Comparison of ENCODE assay signal across 28 cellular contexts in genomic region chr11:72600557-72600956, GRCh38.
"Had no signal": no experiment of that assay in that cellular context is flagged by ENCODE, and none has a peak within 500 bp of the region (broad histone marks: within the 10 kb centered on the region; RNA-seq: fewer than 3 reads in every experiment).

No MANE protein-coding gene starts in this region.

- H2AFZ ChIP-seq: neural progenitor cell had no signal

- H3K27ac Mint-ChIP-seq: activated CD4-positive, alpha-beta T cell treated with anti-CD3 and anti-CD28 coated beads for 36 hours; activated CD8-positive, alpha-beta memory T cell treated with anti-CD3 and anti-CD28 coated beads, Interleukin-2, amount 10 ng/mL, durations not matched to agents 7 days and 5 days; activated CD8-positive, alpha-beta T cell treated with anti-CD3 and anti-CD28 coated beads, Interleukin-2, amount 10 ng/mL, durations not matched to agents 7 days and 5 days; activated naive CD4-positive, alpha-beta T cell treated with anti-CD3 and anti-CD28 coated beads, Interleukin-2, amount 50 U/mL, for 24 hours; activated naive CD8-positive, alpha-beta T cell treated with anti-CD3 and anti-CD28 coated beads, Interleukin-2, amount 50 U/mL, for 24 hours; activated T-helper 2 cell treated with anti-CD3 and anti-CD28 coated beads, Interferon-gamma antibody, Interleukin-2, Interleukin-4, amounts not matched to agents 10 μg/mL and 5 μg/mL and 100 μg/mL, durations not matched to agents 14 hours and 24 hours and 36 hours; effector memory CD8-positive, alpha-beta T cell; natural killer cell; T-helper 1 cell treated with Interleukin-12 subunit alpha and Interleukin-12 subunit beta and Interleukin-4 antibody, amounts not matched to agents 30 μg/mL and 1 μg/mL, for 36 hours; type B pancreatic cell had no signal

- H3K27me3 ChIP-seq: gastrocnemius medialis, right atrium auricular region, uterus had no signal

- H3K4me2 ChIP-seq: neural progenitor cell had no signal

- H3K27ac ChIP-seq: gastrocnemius medialis, neural progenitor cell, right atrium auricular region, thoracic aorta, uterus had no signal

- H3K9ac ChIP-seq: neural progenitor cell had no signal

- H3K4me1 Mint-ChIP-seq: activated CD4-positive, alpha-beta T cell treated with anti-CD3 and anti-CD28 coated beads for 36 hours; activated naive CD4-positive, alpha-beta T cell treated with anti-CD3 and anti-CD28 coated beads, Interleukin-2, amount 50 U/mL, for 24 hours; activated naive CD8-positive, alpha-beta T cell treated with anti-CD3 and anti-CD28 coated beads, Interleukin-2, amount 50 U/mL, for 24 hours had no signal

- H3K27me3 Mint-ChIP-seq: activated CD4-positive, alpha-beta T cell treated with anti-CD3 and anti-CD28 coated beads for 36 hours; activated naive CD4-positive, alpha-beta T cell treated with anti-CD3 and anti-CD28 coated beads, Interleukin-2, amount 50 U/mL, for 24 hours had no signal

- H3K4me3 ChIP-seq: gastrocnemius medialis, neural progenitor cell, right atrium auricular region, thoracic aorta, uterus had no signal

- H3K4me3 Mint-ChIP-seq: activated CD4-positive, alpha-beta T cell treated with anti-CD3 and anti-CD28 coated beads for 36 hours; activated CD8-positive, alpha-beta memory T cell treated with anti-CD3 and anti-CD28 coated beads, Interleukin-2, amount 10 ng/mL, durations not matched to agents 7 days and 5 days; activated CD8-positive, alpha-beta T cell treated with anti-CD3 and anti-CD28 coated beads, Interleukin-2, amount 10 ng/mL, durations not matched to agents 7 days and 5 days; activated naive CD4-positive, alpha-beta T cell treated with anti-CD3 and anti-CD28 coated beads, Interleukin-2, amount 50 U/mL, for 24 hours; activated naive CD8-positive, alpha-beta T cell treated with anti-CD3 and anti-CD28 coated beads, Interleukin-2, amount 50 U/mL, for 24 hours; effector memory CD8-positive, alpha-beta T cell; natural killer cell; neural progenitor cell; T-helper 1 cell treated with Interleukin-12 subunit alpha and Interleukin-12 subunit beta and Interleukin-4 antibody, amounts not matched to agents 30 μg/mL and 1 μg/mL, for 36 hours; type B pancreatic cell had no signal

- ATAC-seq: activated CD4-positive, alpha-beta T cell treated with anti-CD3 and anti-CD28 coated beads for 36 hours; activated CD8-positive, alpha-beta T cell treated with anti-CD3 and anti-CD28 coated beads, Interleukin-2, amount 10 ng/mL, durations not matched to agents 7 days and 5 days; activated naive CD8-positive, alpha-beta T cell treated with anti-CD3 and anti-CD28 coated beads, Interleukin-2, amount 50 U/mL, for 24 hours; effector memory CD8-positive, alpha-beta T cell; gastrocnemius medialis; left ventricle myocardium superior; natural killer cell had no signal

- H3K9me3 ChIP-seq: gastrocnemius medialis, right atrium auricular region, thoracic aorta, uterus had no signal

- H3K9me3 Mint-ChIP-seq: activated naive CD4-positive, alpha-beta T cell treated with anti-CD3 and anti-CD28 coated beads, Interleukin-2, amount 50 U/mL, for 24 hours; activated naive CD8-positive, alpha-beta T cell treated with anti-CD3 and anti-CD28 coated beads, Interleukin-2, amount 50 U/mL, for 24 hours; activated T-helper 2 cell treated with anti-CD3 and anti-CD28 coated beads, Interferon-gamma antibody, Interleukin-2, Interleukin-4, amounts not matched to agents 10 μg/mL and 5 μg/mL and 100 μg/mL, durations not matched to agents 14 hours and 24 hours and 36 hours; effector memory CD8-positive, alpha-beta T cell; natural killer cell; neural progenitor cell; T-helper 1 cell treated with Interleukin-12 subunit alpha and Interleukin-12 subunit beta and Interleukin-4 antibody, amounts not matched to agents 30 μg/mL and 1 μg/mL, for 36 hours; type B pancreatic cell had no signal

- DNase-seq: activated CD4-positive, alpha-beta T cell treated with anti-CD3 and anti-CD28 coated beads for 36 hours; activated CD4-positive, CD25-positive, alpha-beta regulatory T cell; activated CD8-positive, alpha-beta memory T cell treated with anti-CD3 and anti-CD28 coated beads, Interleukin-2, amount 10 ng/mL, durations not matched to agents 7 days and 5 days; activated CD8-positive, alpha-beta T cell treated with anti-CD3 and anti-CD28 coated beads, Interleukin-2, amount 10 ng/mL, durations not matched to agents 7 days and 5 days; activated naive CD8-positive, alpha-beta T cell treated with anti-CD3 and anti-CD28 coated beads, Interleukin-2, amount 50 U/mL, for 24 hours; activated T-cell treated with anti-CD3 and anti-CD28 coated beads, Interleukin-2, amount 50 U/mL, for 48 hours; amygdala; caudate nucleus; cortex of kidney; effector memory CD8-positive, alpha-beta T cell; erythroblast; gastrocnemius medialis; glutamatergic neuron; islet precursor cell; left ventricle myocardium superior; midbrain; natural killer cell; stimulated activated CD4-positive, alpha-beta T cell treated with anti-CD3 and anti-CD28 coated beads, Interleukin-2, amount 100 ng/mL, for 48 hours; stimulated activated naive CD4-positive, alpha-beta T cell treated with Interleukin-2 at 50 U/mL for 16 hours; T-helper 9 cell; uterus had no signal

- H3K36me3 ChIP-seq: gastrocnemius medialis, neural progenitor cell, right atrium auricular region, thoracic aorta, uterus had no signal
